ENCODE assay signal across 8 cellular contexts in the genomic region with DNA sequence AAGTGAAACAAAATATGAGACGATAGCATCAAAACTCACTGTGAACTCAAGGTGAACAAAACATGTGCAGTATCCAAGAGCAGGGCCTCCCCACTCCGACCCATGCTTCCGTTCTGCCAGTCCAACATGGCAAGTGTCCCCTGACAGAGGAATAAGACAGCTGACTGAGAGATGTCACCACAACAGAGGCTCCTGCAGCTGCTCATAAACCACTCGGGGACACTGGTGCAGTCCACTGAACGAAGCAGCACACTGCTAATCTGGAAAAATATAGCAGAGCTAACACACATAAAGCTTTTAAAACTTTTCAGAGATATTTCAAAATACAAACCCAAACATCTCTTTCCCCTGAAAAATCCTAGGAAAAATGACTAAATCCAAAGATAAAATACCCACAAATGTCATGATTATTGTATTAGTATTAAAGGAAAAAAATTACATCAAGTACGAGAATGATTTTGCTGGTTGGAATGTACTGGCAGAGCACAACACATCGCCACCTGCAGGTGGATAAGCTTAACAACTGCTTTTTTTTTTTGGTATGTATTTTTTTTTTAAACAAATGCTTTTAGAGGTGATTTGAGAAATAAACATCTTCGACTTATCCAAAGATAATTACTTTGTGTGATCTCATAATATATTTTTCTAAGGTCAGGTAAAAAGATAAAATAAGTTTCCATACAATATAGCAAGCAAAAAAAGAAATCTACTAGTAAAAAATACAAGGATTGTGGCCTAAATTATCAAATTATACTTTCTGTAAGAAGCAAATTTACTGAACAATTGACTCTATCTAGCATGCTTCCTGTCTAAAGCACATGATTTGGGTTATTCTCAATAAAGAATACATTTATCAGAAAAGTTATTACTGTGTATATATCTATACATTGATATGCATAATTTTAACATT. TPM values are rescaled to one million over a fixed set of nuclear protein-coding genes. Genes with fewer than 3 reads are reported as not detected.
DNase-seq lines count a peak whose midpoint lies in the region; ATAC-seq, FAIRE-seq and TF ChIP-seq lines count a peak whose summit lies in the region.

No MANE protein-coding gene starts in this region.

- no peak overlapping the region for H3K27ac Mint-ChIP-seq in astrocyte (ENCODE audit: unreplicated experiment)

- TF ChIP-seq CTCF in BE2C (IDR thresholded peaks at IDR 0.05; ENCODE audit: low read depth, low read length) (peak; percentile 85), GM12865 (IDR thresholded peaks at IDR 0.05; ENCODE audit: insufficient read depth, low read depth, low read length, missing control alignments) (peak; percentile 66), astrocyte (IDR thresholded peaks at IDR 0.05; ENCODE audit: insufficient read depth, low read depth, low read length) (peak; percentile 95)

- no peak overlapping the region for H3K4me2 ChIP-seq in astrocyte (ENCODE audit: low read length)

- FAIRE-seq in astrocyte (lab: Jason Lieb, UNC) = peak; percentile 29

- H3K9me3 ChIP-seq in BE2C (no peaks in the 10 kb centered on the region), astrocyte (ENCODE audit: insufficient read depth, low read depth, low read length) (no peaks in the 10 kb centered on the region), subcutaneous abdominal adipose tissue (ENCODE audit: control insufficient read depth in 5 of 5, low read length in 5 of 5) (no peaks in the 10 kb centered on the region)

- no peaks in the 10 kb centered on the region for H3K9me3 Mint-ChIP-seq in astrocyte (ENCODE audit: unreplicated experiment)

- no peaks in the 10 kb centered on the region for H3K4me1 Mint-ChIP-seq in astrocyte (ENCODE audit: low read depth, unreplicated experiment)

- H3K27me3 Mint-ChIP-seq in astrocyte (ENCODE audit: low read depth, unreplicated experiment) = no peaks in the 10 kb centered on the region

- H3K4me1 ChIP-seq in BE2C (no peaks in the 10 kb centered on the region), astrocyte (ENCODE audit: insufficient read depth, low read length) (no peaks in the 10 kb centered on the region), subcutaneous abdominal adipose tissue (ENCODE audit: control insufficient read depth in 5 of 5, insufficient read depth in 5 of 5, low read length in 5 of 5) (peaks cover 0 to 3% (median 0%) of the 10 kb centered on the region in 5 donors)

- H3K9ac ChIP-seq in astrocyte (ENCODE audit: low read length) = no peak overlapping the region
- H3K9ac ChIP-seq in subcutaneous abdominal adipose tissue (ENCODE audit: low read length in 5 of 5) = peak overlapping the region in 1 of 5 donors; percentile 44

- no peak overlapping the region for H3K4me3 Mint-ChIP-seq in astrocyte (ENCODE audit: unreplicated experiment)

- no peaks in the 10 kb centered on the region for H3K79me2 ChIP-seq in astrocyte (ENCODE audit: insufficient read depth, low read length)

- H3K27me3 ChIP-seq in BE2C (no peaks in the 10 kb centered on the region), astrocyte (ENCODE audit: insufficient read depth, low read length) (no peaks in the 10 kb centered on the region), subcutaneous abdominal adipose tissue (ENCODE audit: control insufficient read depth in 5 of 5, insufficient read depth in 4 of 5, low read length in 5 of 5) (no peaks in the 10 kb centered on the region)

- ATAC-seq in HG03439 (IDR thresholded peaks at IDR 0.05; ENCODE audit: unreplicated experiment) (no peak), GM19463 (IDR thresholded peaks at IDR 0.05; ENCODE audit: unreplicated experiment) (no peak)

- DNase-seq in BE2C = peak; percentile 28
- peak; percentile 63 for DNase-seq in GM12865 (ENCODE audit: low read depth)
- DNase-seq in NCI-H2227 treated with DMSO at 0.1 percent for 48 hours (lab: John Stamatoyannopoulos, UW) = peak; percentile 20
- peak; percentile 74 for DNase-seq in astrocyte (ENCODE audit: low read depth)
- DNase-seq in iPS-NIHi11 (ENCODE audit: low spot score) = peak; percentile 45

- H3K36me3 Mint-ChIP-seq in astrocyte (ENCODE audit: low read depth, unreplicated experiment) = peaks cover 7% of the 10 kb centered on the region

- no peak overlapping the region for H2AFZ ChIP-seq in astrocyte (ENCODE audit: low read depth, low read length)

- H3K27ac ChIP-seq in astrocyte (ENCODE audit: low read depth, low read length) = peak overlapping the region; percentile 29
- H3K27ac ChIP-seq in subcutaneous abdominal adipose tissue (ENCODE audit: low read depth, low read length) = peak overlapping the region; percentile 11

- peaks cover 67% of the 10 kb centered on the region for H3K36me3 ChIP-seq in BE2C
- H3K36me3 ChIP-seq in astrocyte (ENCODE audit: insufficient read depth, low read length) = peaks cover 50% of the 10 kb centered on the region
- peaks cover 26 to 65% (median 43%) of the 10 kb centered on the region in 5 donors for H3K36me3 ChIP-seq in subcutaneous abdominal adipose tissue (ENCODE audit: control insufficient read depth in 5 of 5, insufficient read depth in 5 of 5, low read length in 5 of 5)

- H4K20me1 ChIP-seq in astrocyte (ENCODE audit: insufficient read depth, low read length) = no peaks in the 10 kb centered on the region

- H3K4me3 ChIP-seq in BE2C (ENCODE audit: low read depth, low read length) (no peak overlapping the region), GM12865 (ENCODE audit: low read depth, low read length) (no peak overlapping the region), astrocyte (ENCODE audit: insufficient read depth, low read depth, low read length) (no peak overlapping the region), subcutaneous abdominal adipose tissue (ENCODE audit: low read depth in 1 of 5, low read length in 5 of 5) (no peak overlapping the region)

RNA-seq across cellular contexts. Expression of a gene that starts 18.6 kb away (rescaled TPM):
- 22.5 TPM for polyA plus RNA-seq in BE2C (2012; ENCODE audit: insufficient read depth, insufficient read length, low read depth)
- total RNA-seq in astrocyte = 16.2 and 19.2 TPM in 2 replicates

RNA-seq across cellular contexts. Expression of a gene that starts 59.8 kb away (rescaled TPM):
- polyA plus RNA-seq in BE2C (2012; ENCODE audit: insufficient read depth, insufficient read length, low read depth) = 0.12 TPM
- total RNA-seq in astrocyte = 0.84 and 1.1 TPM in 2 replicates

Comparison
In these comparisons a context has a peak if more than half of its experiments do, and no peak if none do; other contexts are left out.
1. DNase-seq: peak in every context shown above with its lines; median percentile 74 in astrocyte; 63 in GM12865; 45 in iPS-NIHi11; 28 in BE2C; 20 in NCI-H2227 treated with DMSO at 0.1 percent for 48 hours.